In the genomic region with DNA sequence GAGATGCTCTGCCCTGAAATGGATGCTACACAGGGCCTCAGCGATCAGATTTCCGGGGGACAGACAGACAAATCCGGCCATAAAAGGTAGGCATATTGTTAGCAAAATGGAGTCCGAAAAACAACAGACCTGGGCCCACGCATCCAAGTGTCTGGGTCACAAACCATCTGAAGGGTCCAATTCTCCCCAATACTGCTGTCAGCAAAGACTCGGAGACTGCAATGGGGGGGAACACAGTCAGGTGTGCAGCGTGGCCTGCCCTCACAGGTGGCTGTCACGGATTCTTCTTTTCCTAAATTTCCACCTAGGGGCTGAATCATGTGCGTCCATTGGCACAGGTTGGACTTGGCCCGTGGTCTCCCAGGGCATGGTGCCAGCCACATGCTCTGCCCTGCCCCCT, we compare ENCODE assay signal across 36 cellular contexts. TPM values are rescaled to one million over a fixed set of nuclear protein-coding genes. Genes with fewer than 3 reads are reported as not detected.
"Had no signal": no experiment of that assay in that cellular context is flagged by ENCODE, and none has a peak within 500 bp of the region (broad histone marks: within the 10 kb centered on the region; RNA-seq: fewer than 3 reads in every experiment).

No MANE protein-coding gene starts in this region.

- H3K9me3 ChIP-seq: ascending aorta had no signal

- H3K27me3 ChIP-seq: ascending aorta, cardiac muscle cell had no signal

- H3K27me3 Mint-ChIP-seq: activated B cell treated with CpG ODN at 0.5 μM for 24 hours; activated CD4-positive, alpha-beta memory T cell treated with anti-CD3 and anti-CD28 coated beads for 36 hours; activated CD4-positive, alpha-beta T cell treated with anti-CD3 and anti-CD28 coated beads, Interleukin-2, amount 10 ng/mL, durations not matched to agents 24 days and 14 days; activated CD8-positive, alpha-beta T cell treated with anti-CD3 and anti-CD28 coated beads for 36 hours; activated naive CD4-positive, alpha-beta T cell treated with anti-CD3 and anti-CD28 coated beads, Interleukin-2, amount 10 ng/mL, durations not matched to agents 7 days and 5 days; activated naive CD4-positive, alpha-beta T cell treated with anti-CD3 and anti-CD28 coated beads, Interleukin-2, amount 50 U/mL, for 24 hours; activated naive CD8-positive, alpha-beta T cell; activated naive CD8-positive, alpha-beta T cell treated with anti-CD3 and anti-CD28 coated beads, Interleukin-2, amount 10 ng/mL, durations not matched to agents 7 days and 5 days; activated naive CD8-positive, alpha-beta T cell treated with anti-CD3 and anti-CD28 coated beads, Interleukin-2, amount 50 U/mL, for 24 hours; central memory CD8-positive, alpha-beta T cell had no signal

- ATAC-seq: activated CD8-positive, alpha-beta T cell treated with anti-CD3 and anti-CD28 coated beads for 36 hours; activated naive CD8-positive, alpha-beta T cell treated with anti-CD3 and anti-CD28 coated beads, Interleukin-2, amount 50 U/mL, for 24 hours; activated T-cell treated with anti-CD3 and anti-CD28 coated beads, Interleukin-2, amount 50 U/mL, for 4 hours; activated T-cell treated with anti-CD3 and anti-CD28 coated beads, Interleukin-2, amount 50 U/mL, for 72 hours had no signal

- H3K4me3 Mint-ChIP-seq: activated B cell treated with CpG ODN at 0.5 μM for 24 hours; activated CD4-positive, alpha-beta memory T cell treated with anti-CD3 and anti-CD28 coated beads for 36 hours; activated CD4-positive, alpha-beta T cell treated with anti-CD3 and anti-CD28 coated beads, Interleukin-2, amount 10 ng/mL, durations not matched to agents 24 days and 14 days; activated CD8-positive, alpha-beta T cell treated with anti-CD3 and anti-CD28 coated beads for 36 hours; activated naive CD4-positive, alpha-beta T cell treated with anti-CD3 and anti-CD28 coated beads, Interleukin-2, amount 10 ng/mL, durations not matched to agents 7 days and 5 days; activated naive CD4-positive, alpha-beta T cell treated with anti-CD3 and anti-CD28 coated beads, Interleukin-2, amount 50 U/mL, for 24 hours; activated naive CD8-positive, alpha-beta T cell; activated naive CD8-positive, alpha-beta T cell treated with anti-CD3 and anti-CD28 coated beads, Interleukin-2, amount 10 ng/mL, durations not matched to agents 7 days and 5 days; activated naive CD8-positive, alpha-beta T cell treated with anti-CD3 and anti-CD28 coated beads, Interleukin-2, amount 50 U/mL, for 24 hours; activated T-cell treated with anti-CD3 and anti-CD28 coated beads, Interleukin-2, amount 50 U/mL, for 4 hours; activated T-cell treated with anti-CD3 and anti-CD28 coated beads, Interleukin-2, amount 50 U/mL, for 72 hours; activated T-helper 1 cell treated with anti-CD3 and anti-CD28 coated beads, Interleukin-12 subunit alpha, Interleukin-12 subunit beta, Interleukin-2, Interleukin-4 antibody, amounts not matched to agents 30 ng/mL and 10 ng/mL and 1 ng/mL, durations not matched to agents 14 hours and 24 hours and 36 hours; brain; central memory CD8-positive, alpha-beta T cell; T-helper 1 cell treated with Interleukin-12 subunit alpha and Interleukin-12 subunit beta and Interleukin-4 antibody, amounts not matched to agents 30 μg/mL and 1 μg/mL, for 36 hours; T-helper 2 cell treated with Interferon-gamma antibody and Interleukin-4, amounts not matched to agents 5 μg/mL and 100 μg/mL, for 36 hours had no signal

- H3K4me1 Mint-ChIP-seq: activated naive CD4-positive, alpha-beta T cell treated with anti-CD3 and anti-CD28 coated beads, Interleukin-2, amount 50 U/mL, for 24 hours; central memory CD8-positive, alpha-beta T cell had no signal

- H3K9me3 Mint-ChIP-seq: activated B cell treated with CpG ODN at 0.5 μM for 24 hours; activated CD4-positive, alpha-beta memory T cell treated with anti-CD3 and anti-CD28 coated beads for 36 hours; activated CD4-positive, alpha-beta T cell treated with anti-CD3 and anti-CD28 coated beads, Interleukin-2, amount 10 ng/mL, durations not matched to agents 24 days and 14 days; activated CD8-positive, alpha-beta T cell treated with anti-CD3 and anti-CD28 coated beads for 36 hours; activated naive CD4-positive, alpha-beta T cell treated with anti-CD3 and anti-CD28 coated beads, Interleukin-2, amount 10 ng/mL, durations not matched to agents 7 days and 5 days; activated naive CD4-positive, alpha-beta T cell treated with anti-CD3 and anti-CD28 coated beads, Interleukin-2, amount 50 U/mL, for 24 hours; activated naive CD8-positive, alpha-beta T cell treated with anti-CD3 and anti-CD28 coated beads, Interleukin-2, amount 10 ng/mL, durations not matched to agents 7 days and 5 days; activated naive CD8-positive, alpha-beta T cell treated with anti-CD3 and anti-CD28 coated beads, Interleukin-2, amount 50 U/mL, for 24 hours; activated T-cell treated with anti-CD3 and anti-CD28 coated beads, Interleukin-2, amount 50 U/mL, for 4 hours; activated T-cell treated with anti-CD3 and anti-CD28 coated beads, Interleukin-2, amount 50 U/mL, for 72 hours; activated T-helper 1 cell treated with anti-CD3 and anti-CD28 coated beads, Interleukin-12 subunit alpha, Interleukin-12 subunit beta, Interleukin-2, Interleukin-4 antibody, amounts not matched to agents 30 ng/mL and 10 ng/mL and 1 ng/mL, durations not matched to agents 14 hours and 24 hours and 36 hours; activated T-helper 2 cell treated with anti-CD3 and anti-CD28 coated beads, Interferon-gamma antibody, Interleukin-2, Interleukin-4, amounts not matched to agents 10 μg/mL and 5 μg/mL and 100 μg/mL, durations not matched to agents 14 hours and 24 hours and 36 hours; brain; central memory CD8-positive, alpha-beta T cell; T-helper 1 cell treated with Interleukin-12 subunit alpha and Interleukin-12 subunit beta and Interleukin-4 antibody, amounts not matched to agents 30 μg/mL and 1 μg/mL, for 36 hours; T-helper 2 cell treated with Interferon-gamma antibody and Interleukin-4, amounts not matched to agents 5 μg/mL and 100 μg/mL, for 36 hours had no signal

- DNase-seq: activated B cell treated with CpG ODN at 0.5 μM for 24 hours; activated CD4-positive, alpha-beta memory T cell treated with anti-CD3 and anti-CD28 coated beads for 36 hours; activated CD4-positive, alpha-beta T cell treated with anti-CD3 and anti-CD28 coated beads for 4 hours; activated CD4-positive, alpha-beta T cell treated with anti-CD3 and anti-CD28 coated beads, Interleukin-2, amount 10 ng/mL, durations not matched to agents 24 days and 14 days; activated CD4-positive, alpha-beta T cell treated with anti-CD3 and anti-CD28 coated beads, Interleukin-2, amount 50 U/mL, for 1 hour; activated CD4-positive, alpha-beta T cell treated with anti-CD3 and anti-CD28 coated beads, Interleukin-2, amount 50 U/mL, for 4 hours; activated CD4-positive, CD25-positive, alpha-beta regulatory T cell treated with anti-CD3 and anti-CD28 coated beads, Interleukin-2, amount 50 U/mL, for 72 hours; activated CD8-positive, alpha-beta memory T cell treated with anti-CD3 and anti-CD28 coated beads, Interleukin-2, amount 50 U/mL, for 4 hours; activated CD8-positive, alpha-beta T cell treated with anti-CD3 and anti-CD28 coated beads for 36 hours; activated effector memory CD4-positive, alpha-beta T cell treated with Interleukin-2 at 50 U/mL for 16 hours; activated gamma-delta T cell; activated naive CD4-positive, alpha-beta T cell treated with anti-CD3 and anti-CD28 coated beads, Interleukin-2, amount 10 ng/mL, durations not matched to agents 7 days and 5 days; activated naive CD4-positive, alpha-beta T cell treated with Interleukin-2 at 50 U/mL for 16 hours; activated naive CD8-positive, alpha-beta T cell treated with anti-CD3 and anti-CD28 coated beads, Interleukin-2, amount 10 ng/mL, durations not matched to agents 7 days and 5 days; activated naive CD8-positive, alpha-beta T cell treated with anti-CD3 and anti-CD28 coated beads, Interleukin-2, amount 50 U/mL, for 24 hours; activated T-cell treated with anti-CD3 and anti-CD28 coated beads for 4 hours; activated T-cell treated with anti-CD3 and anti-CD28 coated beads, Interleukin-2, amount 50 U/mL, for 1 hour; activated T-cell treated with anti-CD3 and anti-CD28 coated beads, Interleukin-2, amount 50 U/mL, for 4 hours; activated T-cell treated with anti-CD3 and anti-CD28 coated beads, Interleukin-2, amount 50 U/mL, for 72 hours; amygdala; anterior cingulate cortex; caudate nucleus; cerebellar nuclear complex; T-helper 2 cell; T-helper 9 cell had no signal

- H3K36me3 ChIP-seq: ascending aorta, cardiac muscle cell had no signal

- H3K36me3 Mint-ChIP-seq: activated CD4-positive, alpha-beta memory T cell treated with anti-CD3 and anti-CD28 coated beads for 36 hours; activated naive CD4-positive, alpha-beta T cell treated with anti-CD3 and anti-CD28 coated beads, Interleukin-2, amount 10 ng/mL, durations not matched to agents 7 days and 5 days; activated naive CD8-positive, alpha-beta T cell; activated naive CD8-positive, alpha-beta T cell treated with anti-CD3 and anti-CD28 coated beads, Interleukin-2, amount 10 ng/mL, durations not matched to agents 7 days and 5 days; brain had no signal

- H3K4me3 ChIP-seq: ascending aorta, cardiac muscle cell had no signal

- H3K27ac Mint-ChIP-seq: activated B cell treated with CpG ODN at 0.5 μM for 24 hours; activated CD4-positive, alpha-beta memory T cell treated with anti-CD3 and anti-CD28 coated beads for 36 hours; activated CD4-positive, alpha-beta T cell treated with anti-CD3 and anti-CD28 coated beads, Interleukin-2, amount 10 ng/mL, durations not matched to agents 24 days and 14 days; activated CD8-positive, alpha-beta T cell treated with anti-CD3 and anti-CD28 coated beads for 36 hours; activated naive CD4-positive, alpha-beta T cell treated with anti-CD3 and anti-CD28 coated beads, Interleukin-2, amount 10 ng/mL, durations not matched to agents 7 days and 5 days; activated naive CD4-positive, alpha-beta T cell treated with anti-CD3 and anti-CD28 coated beads, Interleukin-2, amount 50 U/mL, for 24 hours; activated naive CD8-positive, alpha-beta T cell; activated naive CD8-positive, alpha-beta T cell treated with anti-CD3 and anti-CD28 coated beads, Interleukin-2, amount 10 ng/mL, durations not matched to agents 7 days and 5 days; activated naive CD8-positive, alpha-beta T cell treated with anti-CD3 and anti-CD28 coated beads, Interleukin-2, amount 50 U/mL, for 24 hours; activated T-cell treated with anti-CD3 and anti-CD28 coated beads, Interleukin-2, amount 50 U/mL, for 72 hours; activated T-helper 1 cell treated with anti-CD3 and anti-CD28 coated beads, Interleukin-12 subunit alpha, Interleukin-12 subunit beta, Interleukin-2, Interleukin-4 antibody, amounts not matched to agents 30 ng/mL and 10 ng/mL and 1 ng/mL, durations not matched to agents 14 hours and 24 hours and 36 hours; activated T-helper 2 cell treated with anti-CD3 and anti-CD28 coated beads, Interferon-gamma antibody, Interleukin-2, Interleukin-4, amounts not matched to agents 10 μg/mL and 5 μg/mL and 100 μg/mL, durations not matched to agents 14 hours and 24 hours and 36 hours; T-helper 1 cell treated with Interleukin-12 subunit alpha and Interleukin-12 subunit beta and Interleukin-4 antibody, amounts not matched to agents 30 μg/mL and 1 μg/mL, for 36 hours; T-helper 2 cell treated with Interferon-gamma antibody and Interleukin-4, amounts not matched to agents 5 μg/mL and 100 μg/mL, for 36 hours had no signal

- H3K27ac ChIP-seq: ascending aorta, cardiac muscle cell, VCaP had no signal

RNA-seq across cellular contexts. Expression of gene PKD1L1, which starts 12.9 kb away (rescaled TPM):
- total RNA-seq: activated T-helper 1 cell treated with anti-CD3 and anti-CD28 coated beads, Interleukin-12 subunit alpha, Interleukin-12 subunit beta, Interleukin-2, Interleukin-4 antibody, amounts not matched to agents 30 ng/mL and 10 ng/mL and 1 ng/mL, durations not matched to agents 14 hours and 24 hours and 36 hours had no signal
